Comparison of ENCODE assay signal across 19 cellular contexts in genomic region chr20:61875221-61875885, GRCh38.
DNase-seq lines count a peak whose midpoint lies in the region; ATAC-seq and TF ChIP-seq lines count a peak whose summit lies in the region.
"Had no signal": no experiment of that assay in that cellular context is flagged by ENCODE, and none has a peak within 500 bp of the region (broad histone marks: within the 10 kb centered on the region; RNA-seq: fewer than 3 reads in every experiment).

No MANE protein-coding gene starts in this region.

- H3K36me3 ChIP-seq in Panc1 (ENCODE audit: control insufficient read depth, insufficient read depth, low read length), result no peaks in the 10 kb centered on the region
- H3K36me3 ChIP-seq in smooth muscle cell (ENCODE audit: low read depth), result no peaks in the 10 kb centered on the region
- H3K36me3 ChIP-seq: HAP-1, prostate gland, tibial artery had no signal

- intact Hi-C loops in Panc1 (cut with micrococcal nuclease; ENCODE audit: unreplicated experiment), result no loop called here
- intact Hi-C loops in head of caudate nucleus (cut with DNase I), result no loop called here

- H3K27ac ChIP-seq in Panc1 (ENCODE audit: low read length), result no peak overlapping the region
- no peak overlapping the region for H3K27ac ChIP-seq in smooth muscle cell (ENCODE audit: low read depth)
- H3K27ac ChIP-seq: 22Rv1, prostate gland, tibial artery had no signal

- no peaks in the 10 kb centered on the region for H3K79me2 ChIP-seq in smooth muscle cell (ENCODE audit: low read depth)

- no peaks in the 10 kb centered on the region for H3F3A ChIP-seq in smooth muscle cell (ENCODE audit: low read depth)

- POLR2A ChIA-PET in Panc1 (lab: Charles Lee), result no interaction called here

- no peak overlapping the region for H3K4me2 ChIP-seq in smooth muscle cell

- H3K4me1 ChIP-seq in Panc1 (ENCODE audit: control insufficient read depth, insufficient read depth, low read length) (no peaks in the 10 kb centered on the region), smooth muscle cell (ENCODE audit: low read depth) (no peaks in the 10 kb centered on the region)
- H3K4me1 ChIP-seq: HAP-1, prostate gland, tibial artery had no signal

- H4K20me1 ChIP-seq in smooth muscle cell (ENCODE audit: low read depth), result no peaks in the 10 kb centered on the region

- H3K9ac ChIP-seq in smooth muscle cell (ENCODE audit: low read depth), result no peak overlapping the region

- CTCF ChIA-PET in Panc1 (lab: Charles Lee), result interaction anchor here (0.7 to 1.0 kb wide), 4 partner anchors 10 to 1659 kb away, joined by 3 to 7 read pairs (median 4); no protein-coding TSS in a partner anchor

- in situ Hi-C loops in Panc1 (cut with HindIII; ENCODE audit: low pct_unique_long_range_greater_than_20kb, low sequenced_read_pairs), result no loop called here

- H2AFZ ChIP-seq in smooth muscle cell (ENCODE audit: low read depth), result no peak overlapping the region

- no TSS peak for BruUV-seq in Panc1 (replicated peaks; lab: Mats Ljungman, UMichigan)

- H3K4me3 ChIP-seq in Panc1 (ENCODE audit: low read depth in 2 of 2, low read length in 2 of 2), result no peak overlapping the region
- no peak overlapping the region for H3K4me3 ChIP-seq in smooth muscle cell
- H3K4me3 ChIP-seq: HAP-1, prostate gland, tibial artery had no signal

- DNase-seq in DMS 273 (lab: John Stamatoyannopoulos, UW; ENCODE audit: unreplicated experiment) (peak; percentile 17), DMS 273 treated with DMSO at 0.1 percent for 48 hours (lab: John Stamatoyannopoulos, UW) (no peak), Panc1 (ENCODE audit: low read depth, low spot score) (no peak), head of caudate nucleus (peak in 36 of 42 donors; percentile 7 to 81 (median 49)), nucleus accumbens (lab: John Stamatoyannopoulos, UW) (peak in 31 of 56 donors; percentile 2 to 66 (median 24)), GM19238 (ENCODE audit: insufficient read length, low spot score) (no peak), NCI-H2081 (lab: John Stamatoyannopoulos, UW) (no peak), smooth muscle cell (lab: John Stamatoyannopoulos, UW; ENCODE audit: unreplicated experiment) (no peak)
- DNase-seq: activated CD4-positive, alpha-beta T cell treated with anti-CD3 and anti-CD28 coated beads for 1 hour; activated effector memory CD4-positive, alpha-beta T cell treated with Interleukin-2 at 50 U/mL for 16 hours; effector CD8-positive, alpha-beta T cell; Kasumi-1; SHP77 treated with DMSO at 0.1 percent for 48 hours; T-helper 2 cell; tibial artery had no signal

- TF ChIP-seq CTCF in Panc1 (IDR thresholded peaks at IDR 0.05) (no peak; the same call in 1 of the 2 replicates), smooth muscle cell (IDR thresholded peaks at IDR 0.05; ENCODE audit: borderline replicate concordance, insufficient read depth, poor library complexity, severe bottlenecking) (no peak)

- WGBS in smooth muscle cell (ENCODE audit: low lambda C conversion rate), result 88% methylated on average over 23 of the region's 25 CpGs

- H3K27me3 ChIP-seq in Panc1 (ENCODE audit: control insufficient read depth, insufficient read depth, low read length) (peaks cover 2% of the 10 kb centered on the region; the same call in 1 of the 2 replicates), smooth muscle cell (ENCODE audit: low read depth) (no peaks in the 10 kb centered on the region)

- H3K9me3 ChIP-seq in Panc1 (ENCODE audit: control insufficient read depth, insufficient read depth, low read depth, low read length) (no peaks in the 10 kb centered on the region), smooth muscle cell (replicated peaks; ENCODE audit: low read depth) (no peaks in the 10 kb centered on the region)
- H3K9me3 ChIP-seq: HAP-1, prostate gland had no signal

- peak; percentile 75 for ATAC-seq in Panc1
- ATAC-seq: stimulated activated effector memory CD8-positive, alpha-beta T cell treated with anti-CD3 and anti-CD28 coated beads, Interleukin-12 subunit alpha, Interleukin-12 subunit beta, amount 100 ng/mL, for 72 hours had no signal

Comparison
In these comparisons a context has a peak if more than half of its experiments do, and no peak if none do; other contexts are left out.
1. DNase-seq: peak in DMS 273 (single experiment), head of caudate nucleus (36 of 42) and nucleus accumbens (31 of 56); none in DMS 273 treated with DMSO at 0.1 percent for 48 hours (single experiment), Panc1 (single experiment), GM19238 (single experiment), NCI-H2081 (0 of 2) and smooth muscle cell (single experiment).